In genomic region chr7:37916673-37917660, GRCh38 we compare ENCODE assay signal across 8 cellular contexts. TPM values are rescaled to one million over a fixed set of nuclear protein-coding genes. Genes with fewer than 3 reads are reported as not detected.
DNase-seq lines count a peak whose midpoint lies in the region; ATAC-seq and TF ChIP-seq lines count a peak whose summit lies in the region.

Gene SFRP4 (minus strand): TSS chr7:37916817. CDS start chr7:37916537, 280 bp downstream.

- H3K4me3 ChIP-seq in WERI-Rb-1 (ENCODE audit: low read depth, low read length), result peak within 1 kb of the TSS; percentile 65

- no peaks in the 10 kb centered on the region for H3K36me3 Mint-ChIP-seq in neural crest cell (ENCODE audit: low read depth)

- peaks cover 88% of the 10 kb centered on the region for H3K27me3 Mint-ChIP-seq in neural crest cell (ENCODE audit: low read depth)

- ATAC-seq in GM21825 (IDR thresholded peaks at IDR 0.05; ENCODE audit: unreplicated experiment), result peak; percentile 47

- no peaks in the 10 kb centered on the region for H3K36me3 ChIP-seq in WERI-Rb-1

- DNase-seq in EH (ENCODE audit: low read depth) (peak; percentile 24), NCI-H1092 (lab: John Stamatoyannopoulos, UW) (peak; percentile 4), WERI-Rb-1 (peak; percentile 67), germinal center (ENCODE audit: low spot score) (peak; percentile 10), neural crest cell (ENCODE audit: low read depth, low spot score) (peak; percentile 36), NCI-H1048 (lab: John Stamatoyannopoulos, UW) (no peak)
- no peak for DNase-seq in stimulated activated CD4-positive, alpha-beta T cell treated with anti-CD3 and anti-CD28 coated beads, Interleukin-2, amount 100 ng/mL, for 48 hours

- TF ChIP-seq CTCF in WERI-Rb-1 (IDR thresholded peaks at IDR 0.05; ENCODE audit: low read depth, low read length), result peak; percentile 66
- peak; percentile 74 for TF ChIP-seq CTCF in neural crest cell (conservative IDR thresholded peaks at IDR 0.05)

- H3K4me3 Mint-ChIP-seq in neural crest cell, result peak within 1 kb of the TSS; percentile 72

- no peaks in the 10 kb centered on the region for H3K9me3 ChIP-seq in WERI-Rb-1 (ENCODE audit: severe bottlenecking)

- H3K4me1 Mint-ChIP-seq in neural crest cell, result peaks cover 18% of the 10 kb centered on the region

- H3K27ac Mint-ChIP-seq in neural crest cell (ENCODE audit: unreplicated experiment), result no peak within 1 kb of the TSS

- no peak within 1 kb of the TSS for H3K27ac ChIP-seq in WERI-Rb-1

- H3K9me3 Mint-ChIP-seq in neural crest cell, result no peaks in the 10 kb centered on the region

- H3K27me3 ChIP-seq in WERI-Rb-1 (ENCODE audit: insufficient read depth, low read depth, severe bottlenecking), result no peaks in the 10 kb centered on the region

RNA-seq across cellular contexts. Expression of gene SFRP4, which starts in this region (rescaled TPM):
- total RNA-seq in neural crest cell, result not detected in 2 replicates

Comparison
In these comparisons a context has a peak if more than half of its experiments do, and no peak if none do; other contexts are left out.
1. Peak in DNase-seq in neural crest cell; RNA of the gene not detected or under 1 TPM.
2. DNase-seq: peak in EH (single experiment), NCI-H1092 (single experiment), WERI-Rb-1 (single experiment) and germinal center (single experiment); none in stimulated activated CD4-positive, alpha-beta T cell treated with anti-CD3 and anti-CD28 coated beads, Interleukin-2, amount 100 ng/mL, for 48 hours (0 of 2) and NCI-H1048 (single experiment).